ENCODE assay signal across 19 cellular contexts in the genomic region with DNA sequence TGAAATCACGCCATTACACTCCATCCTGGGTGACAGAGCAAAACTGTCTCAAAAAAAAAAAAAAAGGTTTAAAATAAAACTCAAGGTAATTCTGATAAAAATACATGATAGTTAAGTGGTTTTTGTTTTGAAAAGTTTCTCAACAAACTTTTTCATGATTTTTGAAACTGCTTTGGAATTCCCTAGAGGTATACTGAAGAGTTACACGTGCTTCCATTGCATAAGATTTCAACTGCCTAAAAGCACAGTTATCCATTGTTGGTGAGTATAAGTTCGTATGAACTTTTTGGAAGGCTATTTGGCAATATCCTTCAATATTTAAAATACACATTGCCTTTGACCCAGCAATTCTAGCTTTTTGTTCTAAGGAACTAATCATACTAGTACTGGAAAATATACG.
A peak's percentile ranks its signal among the peaks of the same experiment; 100 is the strongest.
DNase-seq lines count a peak whose midpoint lies in the region; ATAC-seq, FAIRE-seq and TF ChIP-seq lines count a peak whose summit lies in the region.
"Had no signal": no experiment of that assay in that cellular context is flagged by ENCODE, and none has a peak within 500 bp of the region (broad histone marks: within the 10 kb centered on the region; RNA-seq: fewer than 3 reads in every experiment).

No MANE protein-coding gene starts in this region.

- H2BK120ac ChIP-seq in H9 (ENCODE audit: low read depth, low read length, poor library complexity, severe bottlenecking): no peak overlapping the region

- no peak for TF ChIP-seq RAD21 in HepG2 (CRISPR knock-in tag; IDR thresholded peaks at IDR 0.05)

- no peaks in the 10 kb centered on the region for H3K23me2 ChIP-seq in H9 (ENCODE audit: insufficient read length, low read depth, low read length, poor library complexity, severe bottlenecking)

- no TSS peak for BruUV-seq in HepG2 (replicated peaks; lab: Mats Ljungman, UMichigan)

- H3K79me2 ChIP-seq in H9 (ENCODE audit: insufficient read depth, low read length) (no peaks in the 10 kb centered on the region), HepG2 (ENCODE audit: insufficient read depth, low read length) (no peaks in the 10 kb centered on the region)

- H3K4me3 ChIP-seq in AG10803 (ENCODE audit: low read length) (no peak overlapping the region), cardiac fibroblast (replicated peaks in 1 of 2; ENCODE audit: low read depth in 2 of 2, low read length in 2 of 2) (no peak overlapping the region), HepG2 (replicated peaks in 1 of 3; ENCODE audit: insufficient read depth in 1 of 3, low read depth in 2 of 3, low read length in 3 of 3) (no peak overlapping the region)

- no peak overlapping the region for H2BK15ac ChIP-seq in H9 (ENCODE audit: low read depth, low read length)

- H3K56ac ChIP-seq in H9 (ENCODE audit: insufficient read length, low read depth, low read length): no peak overlapping the region

- peak; percentile 74 for ATAC-seq in HepG2
- no peak for ATAC-seq in HG03520 (IDR thresholded peaks at IDR 0.05; ENCODE audit: unreplicated experiment)
- ATAC-seq: HCT116 had no signal

- H3K4me3 Mint-ChIP-seq in H9: no peak overlapping the region

- H3K18ac ChIP-seq in H9 (ENCODE audit: insufficient read length, low read depth, low read length): no peak overlapping the region

- peaks cover 5 to 34% (median 17%) of the 10 kb centered on the region in 3 experiments; a peak in 6 of 7 replicates for H3K36me3 Mint-ChIP-seq in H9 (ENCODE audit: insufficient read depth in 1 of 3, low read depth in 3 of 3)

- no peaks in the 10 kb centered on the region for H3K9me3 Mint-ChIP-seq in H9

- H2BK12ac ChIP-seq in H9 (ENCODE audit: insufficient read length, low read depth, low read length): no peak overlapping the region

- CTCF ChIA-PET in HepG2 (lab: Yijun Ruan, JAX; ENCODE audit: low intra/inter-chr PET ratio, low total read pairs): no interaction called here

- H3K4me2 ChIP-seq in H9 (ENCODE audit: insufficient read depth, insufficient read length, low read length) (no peak overlapping the region), HepG2 (ENCODE audit: low read depth, low read length) (no peak overlapping the region)
- H3K4me2 ChIP-seq: KMS-11 had no signal

- intact Hi-C loops in HepG2 (cut with micrococcal nuclease; ENCODE audit: unreplicated experiment): no loop called here

- H4K91ac ChIP-seq in H9 (ENCODE audit: insufficient read length, low read depth, low read length): no peak overlapping the region

- no peaks in the 10 kb centered on the region for H3K27me3 Mint-ChIP-seq in H9 (ENCODE audit: low read depth)

- no peak overlapping the region for H2BK5ac ChIP-seq in H9 (ENCODE audit: insufficient read length, low read length)

- no peak overlapping the region for H4K8ac ChIP-seq in H9 (replicated peaks; ENCODE audit: insufficient read length, low read depth, low read length)

- no peaks in the 10 kb centered on the region for H3K4me1 ChIP-seq in H9 (ENCODE audit: insufficient read depth, low read length)
- no peaks in the 10 kb centered on the region for H3K4me1 ChIP-seq in HepG2 (ENCODE audit: insufficient read depth, low read length)
- H3K4me1 ChIP-seq: Caco-2 had no signal

- no peak for TF ChIP-seq POLR2A in HepG2 (IDR thresholded peaks at IDR 0.05; ENCODE audit: insufficient read depth in 1 of 2, low read depth in 2 of 2, low read length in 2 of 2)
- TF ChIP-seq POLR2A in GM12891 (IDR thresholded peaks at IDR 0.05; ENCODE audit: low read depth, low read length): no peak

- no peaks in the 10 kb centered on the region for H3K27me3 ChIP-seq in H9 (ENCODE audit: insufficient read depth, low read length)
- H3K27me3 ChIP-seq in HepG2 (ENCODE audit: control insufficient read depth in 1 of 2, insufficient read depth in 2 of 2, low read length in 2 of 2): no peaks in the 10 kb centered on the region

- TF ChIP-seq EP300 in HepG2 (IDR thresholded peaks at IDR 0.05; ENCODE audit: low read depth in 2 of 2, low read length in 2 of 2): no peak
- no peak for TF ChIP-seq EP300 in HepG2 (CRISPR knock-in tag; IDR thresholded peaks at IDR 0.05; ENCODE audit: borderline replicate concordance)

- POLR2A ChIA-PET in HepG2 (lab: Yijun Ruan, JAX): no interaction called here

- no peak overlapping the region for H3K4ac ChIP-seq in H9 (ENCODE audit: low read depth, low read length)

- H4K5ac ChIP-seq in H9 (ENCODE audit: insufficient read length, low read depth, low read length): no peak overlapping the region

- H3K79me1 ChIP-seq in H9 (ENCODE audit: insufficient read depth, low read depth, low read length, poor library complexity, severe bottlenecking): peaks cover 3% of the 10 kb centered on the region

- no CpG with 5 or more reads among the region's 4 CpGs for WGBS in H9 (ENCODE audit: extremely low coverage, insufficient read length, low lambda C conversion rate)
- 88% methylated on average over 4 of the region's 4 CpGs for WGBS in HepG2 (ENCODE audit: low lambda C conversion rate)

- H3K23ac ChIP-seq in H9 (ENCODE audit: insufficient read length, low read depth, low read length): no peak overlapping the region

- H2AFZ ChIP-seq in H9 (ENCODE audit: low read length): no peak overlapping the region
- H2AFZ ChIP-seq in HepG2 (ENCODE audit: low read length): no peak overlapping the region

- H3K27ac ChIP-seq in H9 (ENCODE audit: insufficient read length, low read depth, low read length): no peak overlapping the region
- H3K27ac ChIP-seq in HepG2 (ENCODE audit: extremely low read length, insufficient read depth, low read length): no peak overlapping the region
- H3K27ac ChIP-seq: KMS-11 had no signal

- TF ChIP-seq CTCF in AG10803 (conservative IDR thresholded peaks at IDR 0.05; ENCODE audit: low read length) (no peak), H9 (conservative IDR thresholded peaks at IDR 0.05) (peak; percentile 22; the same call in 2 of the 3 replicates), cardiac fibroblast (IDR thresholded peaks at IDR 0.05; ENCODE audit: low read depth, low read length) (no peak), HepG2 (CRISPR knock-in tag; IDR thresholded peaks at IDR 0.05) (no peak)

- no peak overlapping the region for H3K14ac ChIP-seq in H9 (ENCODE audit: insufficient read depth, low read length)

- no peak overlapping the region for H2BK20ac ChIP-seq in H9 (ENCODE audit: low read depth, low read length, poor library complexity, severe bottlenecking)

- H3K4me1 Mint-ChIP-seq in H9: peaks cover 3 to 10% of the 10 kb centered on the region in 2 experiments

- DNase-seq in AG10803 (ENCODE audit: low read depth): peak; percentile 3
- DNase-seq in H9: no peak
- DNase-seq in cardiac fibroblast (ENCODE audit: low read depth in 2 of 2): peak; percentile 26 to 32
- DNase-seq in HepG2 (ENCODE audit: low spot score): peak; percentile 23
- no peak for DNase-seq in GM12891 (ENCODE audit: insufficient read length, low spot score)
- no peak for DNase-seq in HuH-7 (ENCODE audit: low spot score)
- DNase-seq: ACHN; Caco-2; NCI-H1092 treated with DMSO at 0.1 percent for 48 hours; NCI-H1694 treated with DMSO at 0.1 percent for 48 hours; NCI-H446; NCI-H69; NK-92 treated with Interleukin-12 subunit alpha and Interleukin-12 subunit beta, amount 100 ng/mL, for 24 hours; RPMI8226; SIG-M5; SW 1271 had no signal

- in situ Hi-C loops in HepG2 (cut with HindIII; ENCODE audit: extremely low pct_ligation_motif_present, low pct_unique_long_range_greater_than_20kb): no loop called here

- no peak overlapping the region for H2AK5ac ChIP-seq in H9 (ENCODE audit: insufficient read length, low read length)

- no peak overlapping the region for H3T11ph ChIP-seq in H9 (ENCODE audit: low read length)

- H3K27ac Mint-ChIP-seq in H9: no peak overlapping the region

- H4K20me1 ChIP-seq in H9 (ENCODE audit: control insufficient read depth, insufficient read depth, insufficient read length): no peaks in the 10 kb centered on the region
- no peaks in the 10 kb centered on the region for H4K20me1 ChIP-seq in HepG2 (ENCODE audit: insufficient read depth, low read length)

- H3K9ac ChIP-seq in H9 (ENCODE audit: extremely low read depth, insufficient read length, low read length): no peak overlapping the region
- no peak overlapping the region for H3K9ac ChIP-seq in HepG2 (ENCODE audit: insufficient read depth, low read depth, low read length)
- H3K9ac ChIP-seq: KMS-11 had no signal

- H3K9me3 ChIP-seq in H9 (ENCODE audit: control insufficient read depth, low read depth, low read length) (no peaks in the 10 kb centered on the region), HepG2 (ENCODE audit: low read length) (no peaks in the 10 kb centered on the region)
- H3K9me3 ChIP-seq: Caco-2 had no signal

- H3K36me3 ChIP-seq in HepG2 (replicated peaks in 1 of 2; ENCODE audit: control insufficient read depth in 1 of 2, insufficient read depth in 2 of 2, low read length in 2 of 2): peaks cover 9 to 24% of the 10 kb centered on the region in 2 experiments; a peak in 4 of 5 replicates

- FAIRE-seq in HepG2 (lab: Jason Lieb, UNC) (no peak), GM12891 (lab: Jason Lieb, UNC) (no peak)

TF ChIP-seq in HepG2, 621 proteins besides CTCF, POLR2A, EP300 and RAD21:
- TF ChIP-seq ZNF44 (CRISPR knock-in tag; IDR thresholded peaks at IDR 0.05): no peak
- no peak for TF ChIP-seq ZFP62 (CRISPR knock-in tag; IDR thresholded peaks at IDR 0.05)
- no peak for TF ChIP-seq KMT2A (CRISPR knock-in tag; IDR thresholded peaks at IDR 0.05)
- TF ChIP-seq ERF (CRISPR knock-in tag; IDR thresholded peaks at IDR 0.05): no peak
- TF ChIP-seq ATM (IDR thresholded peaks at IDR 0.05; ENCODE audit: borderline replicate concordance): no peak
- no peak for TF ChIP-seq ZKSCAN5 (CRISPR knock-in tag; IDR thresholded peaks at IDR 0.05)
- no peak for TF ChIP-seq ZNF121 (CRISPR knock-in tag; IDR thresholded peaks at IDR 0.05)
- TF ChIP-seq MZF1 (CRISPR knock-in tag; IDR thresholded peaks at IDR 0.05; ENCODE audit: borderline replicate concordance): no peak

TF ChIP-seq in GM12891, 5 proteins besides CTCF, POLR2A, EP300 and RAD21:
- TF ChIP-seq POU2F2 (IDR thresholded peaks at IDR 0.05; ENCODE audit: low read depth, low read length) (no peak), POLR2AphosphoS5 (IDR thresholded peaks at IDR 0.05; ENCODE audit: low read depth, low read length) (no peak), SPI1 (IDR thresholded peaks at IDR 0.05; ENCODE audit: low read depth, low read length) (no peak), TAF1 (IDR thresholded peaks at IDR 0.05; ENCODE audit: low read depth, low read length) (no peak), PAX5 (IDR thresholded peaks at IDR 0.05; ENCODE audit: insufficient read depth, low read length, severe bottlenecking) (no peak)

Comparison
In these comparisons a context has a peak if more than half of its experiments do, and no peak if none do; other contexts are left out.
1. DNase-seq: peak in AG10803 (single experiment), cardiac fibroblast (2 of 2) and HepG2 (single experiment); none in H9 (single experiment), GM12891 (single experiment) and HuH-7 (single experiment).